Comparison of ENCODE assay signal across 11 cellular contexts in the genomic region with DNA sequence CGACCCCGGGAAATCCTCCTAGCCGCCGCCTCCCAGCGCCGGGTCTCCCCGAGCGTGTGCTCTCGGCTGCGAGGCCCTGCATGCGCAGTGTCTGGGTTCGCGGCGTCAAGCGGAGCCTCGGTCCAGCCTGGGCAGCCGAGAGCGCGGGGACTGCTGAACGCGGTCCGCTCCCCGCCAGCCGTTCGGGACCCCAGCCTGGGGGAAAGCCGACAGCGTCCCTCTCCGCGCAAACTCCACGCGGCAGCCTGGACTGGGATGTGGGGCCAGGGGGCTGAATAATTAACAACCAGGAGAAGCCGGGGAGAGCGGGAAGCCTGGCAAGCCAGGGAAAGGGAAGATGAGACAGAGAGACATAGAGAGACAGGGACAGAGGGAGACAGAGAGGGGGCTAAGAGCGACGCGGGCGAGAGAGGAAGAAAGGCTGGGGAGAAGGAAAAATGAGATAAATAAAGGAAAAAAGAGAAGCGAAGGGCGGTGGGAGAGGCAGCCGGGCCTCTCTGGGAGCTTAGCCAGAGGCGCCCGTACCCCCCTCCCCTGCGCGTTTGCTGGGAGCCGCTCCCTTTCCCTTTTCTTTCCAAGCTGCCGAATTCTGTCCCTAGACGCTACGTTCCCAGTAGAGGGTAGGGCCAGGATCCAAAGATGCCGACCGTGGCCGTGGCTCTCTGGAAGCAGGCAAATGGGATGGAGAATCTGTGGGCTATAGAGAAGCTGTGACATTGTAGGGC.
DNase-seq lines count a peak whose midpoint lies in the region; ATAC-seq and TF ChIP-seq lines count a peak whose summit lies in the region.
"Had no signal": no experiment of that assay in that cellular context is flagged by ENCODE, and none has a peak within 500 bp of the region (broad histone marks: within the 10 kb centered on the region; RNA-seq: fewer than 3 reads in every experiment).

No MANE protein-coding gene starts in this region.

- H3K27ac ChIP-seq in Peyer's patch, result no peak overlapping the region
- no peak overlapping the region for H3K27ac ChIP-seq in gastroesophageal sphincter
- H3K27ac ChIP-seq in parathyroid adenoma, result no peak overlapping the region

- WGBS in gastroesophageal sphincter (ENCODE audit: low coverage in 1 of 2), 2 donors, result 0 to 3% methylated on average over 8 to 19 of the region's 51 CpGs

- H3K36me3 ChIP-seq in Peyer's patch, result no peaks in the 10 kb centered on the region
- no peaks in the 10 kb centered on the region for H3K36me3 ChIP-seq in gastroesophageal sphincter
- H3K36me3 ChIP-seq in parathyroid adenoma (ENCODE audit: control insufficient read depth, insufficient read depth, low read length), result no peaks in the 10 kb centered on the region
- H3K36me3 ChIP-seq: HAP-1 had no signal

- ATAC-seq in gastroesophageal sphincter, result peak; percentile 39
- ATAC-seq in GM21825 (IDR thresholded peaks at IDR 0.05; ENCODE audit: unreplicated experiment), result no peak

- H3K79me2 ChIP-seq in parathyroid adenoma, result no peaks in the 10 kb centered on the region

- TF ChIP-seq POLR2A in Peyer's patch (IDR thresholded peaks at IDR 0.05) (no peak), gastroesophageal sphincter (IDR thresholded peaks at IDR 0.05) (no peak)

- peak overlapping the region; percentile 54 for H3K4me2 ChIP-seq in parathyroid adenoma (ENCODE audit: low read length)

- no peak overlapping the region for H2AFZ ChIP-seq in parathyroid adenoma

- peaks cover 0 to 18% (median 13%) of the 10 kb centered on the region in 4 donors for H3K4me1 ChIP-seq in Peyer's patch
- peaks cover 0 to 24% (median 6%) of the 10 kb centered on the region in 3 donors for H3K4me1 ChIP-seq in gastroesophageal sphincter
- no peaks in the 10 kb centered on the region for H3K4me1 ChIP-seq in parathyroid adenoma

- TF ChIP-seq EP300 in gastroesophageal sphincter (IDR thresholded peaks at IDR 0.05), result no peak

- no peak overlapping the region for H3K9ac ChIP-seq in parathyroid adenoma

- H3K27me3 ChIP-seq in Peyer's patch (peaks cover 0 to 82% of the 10 kb centered on the region in 2 donors), gastroesophageal sphincter (peaks cover 100% of the 10 kb centered on the region), parathyroid adenoma (ENCODE audit: control insufficient read depth, insufficient read depth, low read length) (peaks cover 20% of the 10 kb centered on the region)

- DNase-seq in DMS53 treated with DMSO at 0.1 percent for 48 hours (lab: John Stamatoyannopoulos, UW; ENCODE audit: unreplicated experiment) (peak; percentile 36), Peyer's patch (no peak), hippocampal formation (lab: John Stamatoyannopoulos, UW) (no peak), GDM1 (lab: John Stamatoyannopoulos, UW) (no peak)
- no peak for DNase-seq in activated CD4-positive, alpha-beta T cell treated with anti-CD3 and anti-CD28 coated beads, Interleukin-2, amount 50 U/mL, for 4 hours
- DNase-seq: activated effector memory CD4-positive, alpha-beta T cell treated with anti-CD3 and anti-CD28 coated beads, Interleukin-2, amount 50 U/mL, for 16 hours; small intestine had no signal

- H3K4me3 ChIP-seq in Peyer's patch (peak overlapping the region in 3 of 4 donors; percentile 33 to 49 (median 43)), gastroesophageal sphincter (peak overlapping the region in 1 of 2 donors; percentile 46), parathyroid adenoma (ENCODE audit: low read depth, low read length) (peak overlapping the region; percentile 23)
- H3K4me3 ChIP-seq: HAP-1 had no signal

- TF ChIP-seq CTCF in Peyer's patch (IDR thresholded peaks at IDR 0.05) (no peak), gastroesophageal sphincter (IDR thresholded peaks at IDR 0.05) (no peak), parathyroid adenoma (IDR thresholded peaks at IDR 0.05) (no peak)

- no peaks in the 10 kb centered on the region for H3K9me3 ChIP-seq in Peyer's patch
- H3K9me3 ChIP-seq in gastroesophageal sphincter, result no peaks in the 10 kb centered on the region
- no peaks in the 10 kb centered on the region for H3K9me3 ChIP-seq in parathyroid adenoma (ENCODE audit: control insufficient read depth, low read length)
- H3K9me3 ChIP-seq: HAP-1 had no signal
